ENCODE assay signal across 8 cellular contexts in genomic region chr17:35141681-35142466, GRCh38. TPM values are rescaled to one million over a fixed set of nuclear protein-coding genes. Genes with fewer than 3 reads are reported as not detected.
DNase-seq lines count a peak whose midpoint lies in the region; ATAC-seq and TF ChIP-seq lines count a peak whose summit lies in the region.

Gene NLE1, minus strand, starts transcription at chr17:35142303. Its CDS starts 28 bp downstream, at chr17:35142275.

- H3K27ac ChIP-seq in heart left ventricle (peak within 1 kb of the TSS in 3 of 12 donors; percentile 3 to 47 (median 29)), tibial nerve (peak within 1 kb of the TSS in 1 of 4 donors; percentile 42)

- ATAC-seq in activated naive CD8-positive, alpha-beta T cell treated with anti-CD3 and anti-CD28 coated beads, Interleukin-2, amount 50 U/mL, for 24 hours, result peak; percentile 93
- ATAC-seq in heart left ventricle, result peak; percentile 74 to 93 (median 90)

- TF ChIP-seq CTCF in GM06990 (IDR thresholded peaks at IDR 0.05; ENCODE audit: insufficient read depth, low read length, poor library complexity, severe bottlenecking), result peak; percentile 96
- TF ChIP-seq CTCF in HFF-Myc (IDR thresholded peaks at IDR 0.05; ENCODE audit: low read depth, low read length, missing control alignments), result peak; percentile 86
- peak in 11 of 12 donors; percentile 89 to 98 (median 94) for TF ChIP-seq CTCF in heart left ventricle (IDR thresholded peaks at IDR 0.05)
- TF ChIP-seq CTCF in tibial nerve (IDR thresholded peaks at IDR 0.05), result peak; percentile 85 to 99 (median 93)

- peak within 1 kb of the TSS; percentile 86 for H3K4me3 Mint-ChIP-seq in activated naive CD8-positive, alpha-beta T cell treated with anti-CD3 and anti-CD28 coated beads, Interleukin-2, amount 50 U/mL, for 24 hours

- 0 to 1% (median 0%) methylated on average over 27 to 65 of the region's 65 CpGs for WGBS in heart left ventricle, 4 donors
- WGBS in tibial nerve, 2 donors, result 0 to 1% methylated on average over 15 to 29 of the region's 65 CpGs

- no peaks in the 10 kb centered on the region for H3K9me3 Mint-ChIP-seq in activated naive CD8-positive, alpha-beta T cell treated with anti-CD3 and anti-CD28 coated beads, Interleukin-2, amount 50 U/mL, for 24 hours

- H3K27me3 Mint-ChIP-seq in activated naive CD8-positive, alpha-beta T cell treated with anti-CD3 and anti-CD28 coated beads, Interleukin-2, amount 50 U/mL, for 24 hours, result no peaks in the 10 kb centered on the region

- H3K36me3 ChIP-seq in GM06990 (ENCODE audit: control insufficient read depth, insufficient read depth, low read length) (peaks cover 15% of the 10 kb centered on the region), heart left ventricle (peaks cover 0 to 31% (median 26%) of the 10 kb centered on the region in 9 donors), tibial nerve (peaks cover 2 to 31% (median 8%) of the 10 kb centered on the region in 3 donors)

- peak within 1 kb of the TSS; percentile 88 for H3K27ac Mint-ChIP-seq in activated naive CD8-positive, alpha-beta T cell treated with anti-CD3 and anti-CD28 coated beads, Interleukin-2, amount 50 U/mL, for 24 hours

- peak; percentile 45 to 69 for TF ChIP-seq EP300 in tibial nerve (IDR thresholded peaks at IDR 0.05)

- peaks cover 23% of the 10 kb centered on the region for H3K36me3 Mint-ChIP-seq in activated naive CD8-positive, alpha-beta T cell treated with anti-CD3 and anti-CD28 coated beads, Interleukin-2, amount 50 U/mL, for 24 hours (ENCODE audit: low read depth)

- TF ChIP-seq POLR2A in heart left ventricle (IDR thresholded peaks at IDR 0.05), result peak in 1 of 2 donors; percentile 34
- TF ChIP-seq POLR2A in tibial nerve (IDR thresholded peaks at IDR 0.05), result no peak

- intact Hi-C loops in heart left ventricle (cut with DNase I), result loop anchor here in 3 of 10 donors (1.0 to 10.0 kb wide), 3 partner anchors 100 to 393 kb away; partner anchors contain the start of genes SLFN12L (in 2 of the 3) and SLFN5 (in 2 of the 3)

- peak within 1 kb of the TSS; percentile 97 for H3K4me3 ChIP-seq in GM06990 (replicated peaks; ENCODE audit: low read depth, low read length)
- H3K4me3 ChIP-seq in HFF-Myc (replicated peaks; ENCODE audit: low read depth, low read length), result peak within 1 kb of the TSS; percentile 99
- H3K4me3 ChIP-seq in heart left ventricle, result peak within 1 kb of the TSS; percentile 40 to 88 (median 81)
- peak within 1 kb of the TSS; percentile 70 to 93 (median 76) for H3K4me3 ChIP-seq in tibial nerve

- peak; percentile 90 for DNase-seq in GM06990 (ENCODE audit: extremely low read depth, insufficient read length)
- peak; percentile 57 for DNase-seq in HFF-Myc (ENCODE audit: extremely low read depth, low read depth)
- peak; percentile 28 for DNase-seq in NCI-H1105 (lab: John Stamatoyannopoulos, UW)
- DNase-seq in T follicular helper cell (ENCODE audit: low read depth), result peak; percentile 80
- peak; percentile 93 for DNase-seq in activated naive CD8-positive, alpha-beta T cell treated with anti-CD3 and anti-CD28 coated beads, Interleukin-2, amount 50 U/mL, for 24 hours
- DNase-seq in heart left ventricle, result peak; percentile 81 to 91 (median 84)
- DNase-seq in pons (ENCODE audit: low spot score), result peak; percentile 46
- DNase-seq in tibial nerve (ENCODE audit: low spot score in 2 of 2), result peak; percentile 35 to 62

- no peaks in the 10 kb centered on the region for H3K27me3 ChIP-seq in GM06990 (replicated peaks; ENCODE audit: control insufficient read depth, insufficient read depth, low read length)
- no peaks in the 10 kb centered on the region for H3K27me3 ChIP-seq in heart left ventricle
- no peaks in the 10 kb centered on the region for H3K27me3 ChIP-seq in tibial nerve

- H3K9me3 ChIP-seq in heart left ventricle (no peaks in the 10 kb centered on the region), tibial nerve (no peaks in the 10 kb centered on the region)

- H3K4me1 ChIP-seq in heart left ventricle, result peaks cover 0 to 25% (median 15%) of the 10 kb centered on the region in 12 donors
- H3K4me1 ChIP-seq in tibial nerve, result peaks cover 0 to 21% (median 9%) of the 10 kb centered on the region in 4 donors

- H3K4me1 Mint-ChIP-seq in activated naive CD8-positive, alpha-beta T cell treated with anti-CD3 and anti-CD28 coated beads, Interleukin-2, amount 50 U/mL, for 24 hours, result peaks cover 18% of the 10 kb centered on the region

RNA-seq across cellular contexts. Expression of gene NLE1, which starts in this region (rescaled TPM):
- total RNA-seq in heart left ventricle, result 1 to 10 TPM; 2.8 to 8.0 (median 4.2) TPM
- polyA plus RNA-seq in heart left ventricle, result 1 to 10 TPM; 1.8 to 8.5 TPM
- 10 to 100 TPM; 10.4 to 32.1 (median 17.1) TPM for total RNA-seq in tibial nerve

Comparison
In these comparisons a context has a peak if more than half of its experiments do, and no peak if none do; other contexts are left out.
1. DNase-seq: peak in every context shown above with its lines; median percentile 93 in activated naive CD8-positive, alpha-beta T cell treated with anti-CD3 and anti-CD28 coated beads, Interleukin-2, amount 50 U/mL, for 24 hours; 90 in GM06990; 84 in heart left ventricle; 80 in T follicular helper cell; 57 in HFF-Myc; 48 in tibial nerve; 46 in pons; 28 in NCI-H1105.